14 cellular contexts compared by ENCODE assay signal in the genomic region with DNA sequence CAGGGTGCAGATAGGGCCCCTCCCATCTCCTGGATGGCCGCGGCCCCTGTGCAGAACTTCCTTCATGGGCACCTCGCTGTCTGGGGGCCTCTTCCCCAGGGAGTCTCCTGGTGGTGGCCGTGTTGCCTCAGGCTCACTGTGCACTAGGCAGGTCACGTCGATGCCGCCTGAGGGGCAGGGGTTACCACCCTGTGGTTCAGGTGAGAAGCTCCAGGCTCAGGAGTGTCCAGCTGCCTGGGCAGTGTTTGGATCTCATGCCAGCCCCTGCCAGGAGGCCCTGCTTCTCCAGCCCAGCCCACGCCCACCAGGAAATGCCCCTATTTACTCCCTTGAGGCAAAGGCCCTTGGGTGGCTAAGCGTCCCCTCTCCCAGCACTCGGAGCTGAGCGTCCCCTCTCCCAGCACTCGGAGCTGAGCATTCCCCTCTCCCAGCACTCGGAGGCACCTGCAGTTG. TPM values are rescaled to one million over a fixed set of nuclear protein-coding genes. Genes with fewer than 3 reads are reported as not detected.
DNase-seq lines count a peak whose midpoint lies in the region; ATAC-seq, FAIRE-seq and TF ChIP-seq lines count a peak whose summit lies in the region.
"Had no signal": no experiment of that assay in that cellular context is flagged by ENCODE, and none has a peak within 500 bp of the region (broad histone marks: within the 10 kb centered on the region; RNA-seq: fewer than 3 reads in every experiment).

No MANE protein-coding gene starts in this region.

- H3K4me2 ChIP-seq in Loucy (ENCODE audit: low read depth, low read length, poor library complexity, severe bottlenecking) (peak overlapping the region; percentile 100), endothelial cell of umbilical vein (ENCODE audit: insufficient read depth, low read length) (no peak overlapping the region)

- H3K4me3 ChIP-seq in Loucy (ENCODE audit: low read length, poor library complexity, severe bottlenecking) (peak overlapping the region; percentile 94), endothelial cell of umbilical vein (replicated peaks in 1 of 3; ENCODE audit: insufficient read depth in 1 of 3, low read depth in 1 of 3, low read length in 3 of 3) (no peak overlapping the region), rectal smooth muscle tissue (ENCODE audit: low read length) (peak overlapping the region; percentile 30), ascending aorta (no peak overlapping the region)
- H3K4me3 ChIP-seq: GM23248, testis had no signal

- H3K9me3 ChIP-seq in Loucy (ENCODE audit: insufficient read depth, low read depth, low read length), result no peaks in the 10 kb centered on the region
- no peaks in the 10 kb centered on the region for H3K9me3 ChIP-seq in endothelial cell of umbilical vein (replicated peaks; ENCODE audit: control insufficient read depth, insufficient read depth, low read length)
- H3K9me3 ChIP-seq in ascending aorta, result no peaks in the 10 kb centered on the region
- H3K9me3 ChIP-seq: testis had no signal

- peak overlapping the region; percentile 84 for H3K27ac Mint-ChIP-seq in activated CD4-positive, alpha-beta T cell treated with anti-CD3 and anti-CD28 coated beads, Interleukin-2, amount 10 ng/mL, durations not matched to agents 24 days and 14 days

- peaks cover 38% of the 10 kb centered on the region for H3K36me3 Mint-ChIP-seq in activated CD4-positive, alpha-beta T cell treated with anti-CD3 and anti-CD28 coated beads, Interleukin-2, amount 10 ng/mL, durations not matched to agents 24 days and 14 days (ENCODE audit: low read depth)

- no peak for TF ChIP-seq POLR2A in endothelial cell of umbilical vein (IDR thresholded peaks at IDR 0.05; ENCODE audit: low read depth, low read length)

- CTCF ChIA-PET in endothelial cell of umbilical vein (lab: Charles Lee), result interaction anchor here (0.7 to 1.6 kb wide), 8 partner anchors 9 to 221 kb away, joined by 3 to 9 read pairs (median 4); no protein-coding TSS in a partner anchor

- H3K9me2 ChIP-seq in Loucy (replicated peaks; ENCODE audit: low read depth, low read length), result no peaks in the 10 kb centered on the region

- H3K9ac ChIP-seq in Loucy (ENCODE audit: low read depth, low read length, poor library complexity, severe bottlenecking) (peak overlapping the region; percentile 91), endothelial cell of umbilical vein (replicated peaks; ENCODE audit: extremely low read depth, insufficient read depth, low read length) (no peak overlapping the region), rectal smooth muscle tissue (ENCODE audit: low read length) (no peak overlapping the region)
- H3K9ac ChIP-seq: GM23248, parathyroid adenoma had no signal

- no peaks in the 10 kb centered on the region for H3K9me3 Mint-ChIP-seq in activated CD4-positive, alpha-beta T cell treated with anti-CD3 and anti-CD28 coated beads, Interleukin-2, amount 10 ng/mL, durations not matched to agents 24 days and 14 days

- H3F3A ChIP-seq in Loucy (ENCODE audit: low read depth), result peaks cover 11% of the 10 kb centered on the region; the same call in 1 of the 2 replicates

- H3K79me2 ChIP-seq in Loucy (ENCODE audit: insufficient read depth, low read length) (peaks cover 52% of the 10 kb centered on the region), endothelial cell of umbilical vein (ENCODE audit: control insufficient read depth, insufficient read depth, low read length) (no peaks in the 10 kb centered on the region)
- H3K79me2 ChIP-seq: parathyroid adenoma had no signal

- H3K4me1 Mint-ChIP-seq in activated CD4-positive, alpha-beta T cell treated with anti-CD3 and anti-CD28 coated beads, Interleukin-2, amount 10 ng/mL, durations not matched to agents 24 days and 14 days, result peaks cover 65% of the 10 kb centered on the region

- no peaks in the 10 kb centered on the region for H3K27me3 ChIP-seq in Loucy (ENCODE audit: insufficient read depth, low read length, poor library complexity, severe bottlenecking)
- peaks cover 5 to 8% of the 10 kb centered on the region in 2 experiments for H3K27me3 ChIP-seq in endothelial cell of umbilical vein (ENCODE audit: control insufficient read depth in 2 of 2, insufficient read depth in 2 of 2, low read length in 2 of 2)
- H3K27me3 ChIP-seq in rectal smooth muscle tissue (ENCODE audit: control insufficient read depth, insufficient read depth, low read length), result peaks cover 11% of the 10 kb centered on the region
- no peaks in the 10 kb centered on the region for H3K27me3 ChIP-seq in ascending aorta
- H3K27me3 ChIP-seq: testis had no signal

- no peak overlapping the region for H2AFZ ChIP-seq in Loucy (ENCODE audit: low read length)
- peak overlapping the region; percentile 48 for H2AFZ ChIP-seq in endothelial cell of umbilical vein (ENCODE audit: low read depth, low read length)
- H2AFZ ChIP-seq: GM23248, parathyroid adenoma had no signal

- no TSS peak for BruUV-seq in endothelial cell of umbilical vein (replicated peaks; lab: Mats Ljungman, UMichigan)

- no peak for FAIRE-seq in endothelial cell of umbilical vein (lab: Jason Lieb, UNC)

- no peak for DNase-seq in activated CD4-positive, alpha-beta T cell treated with anti-CD3 and anti-CD28 coated beads, Interleukin-2, amount 10 ng/mL, durations not matched to agents 24 days and 14 days
- DNase-seq in activated CD4-positive, alpha-beta T cell treated with anti-CD3 and anti-CD28 coated beads, Interleukin-2, amount 50 U/mL, for 4 hours, result no peak
- no peak for DNase-seq in endothelial cell of umbilical vein (ENCODE audit: low read depth, low spot score)
- DNase-seq in ascending aorta (ENCODE audit: low spot score in 2 of 2), result no peak
- no peak for DNase-seq in NCI-H187 treated with DMSO at 0.1 percent for 48 hours (lab: John Stamatoyannopoulos, UW)
- DNase-seq: IMR-90, kidney glomerular epithelial cell, NCI-H2081, testis had no signal

- TF ChIP-seq CTCF in Loucy (conservative IDR thresholded peaks at IDR 0.05; ENCODE audit: low read length) (no peak), endothelial cell of umbilical vein (IDR thresholded peaks at IDR 0.05; ENCODE audit: extremely low read depth in 1 of 2, insufficient read depth in 1 of 2, low read depth in 1 of 2, low read length in 2 of 2) (no peak), ascending aorta (IDR thresholded peaks at IDR 0.05) (no peak)

- no peak overlapping the region for H3K27ac ChIP-seq in endothelial cell of umbilical vein (ENCODE audit: insufficient read depth, low read depth, low read length)
- H3K27ac ChIP-seq in rectal smooth muscle tissue (ENCODE audit: low read depth, low read length), result no peak overlapping the region
- no peak overlapping the region for H3K27ac ChIP-seq in ascending aorta
- H3K27ac ChIP-seq: GM23248, parathyroid adenoma, testis had no signal

- H3K36me3 ChIP-seq in Loucy (ENCODE audit: insufficient read depth, low read length), result no peaks in the 10 kb centered on the region
- no peaks in the 10 kb centered on the region for H3K36me3 ChIP-seq in endothelial cell of umbilical vein (ENCODE audit: control insufficient read depth in 2 of 2, extremely low read depth in 1 of 2, insufficient read depth in 2 of 2, low read length in 2 of 2)
- H3K36me3 ChIP-seq in rectal smooth muscle tissue (ENCODE audit: control insufficient read depth, insufficient read depth, low read length), result no peaks in the 10 kb centered on the region
- no peaks in the 10 kb centered on the region for H3K36me3 ChIP-seq in ascending aorta

- POLR2A ChIA-PET in endothelial cell of umbilical vein (lab: Charles Lee), result no interaction called here

- H3K27me3 Mint-ChIP-seq in activated CD4-positive, alpha-beta T cell treated with anti-CD3 and anti-CD28 coated beads, Interleukin-2, amount 10 ng/mL, durations not matched to agents 24 days and 14 days, result no peaks in the 10 kb centered on the region

- H3K4me3 Mint-ChIP-seq in activated CD4-positive, alpha-beta T cell treated with anti-CD3 and anti-CD28 coated beads, Interleukin-2, amount 10 ng/mL, durations not matched to agents 24 days and 14 days, result peak overlapping the region; percentile 94

- no peaks in the 10 kb centered on the region for H3K9me1 ChIP-seq in endothelial cell of umbilical vein (replicated peaks; ENCODE audit: control insufficient read depth, extremely low read depth, insufficient read depth, low read length)

- intact Hi-C loops in activated CD4-positive, alpha-beta T cell treated with anti-CD3 and anti-CD28 coated beads, Interleukin-2, amount 10 ng/mL, durations not matched to agents 24 days and 14 days (cut with micrococcal nuclease), result loop anchor here (1.0 kb wide), 1 partner anchor 9 kb away; no protein-coding TSS in a partner anchor
- intact Hi-C loops in endothelial cell of umbilical vein (cut with micrococcal nuclease), result no loop called here
- intact Hi-C loops in ascending aorta (cut with DNase I), result no loop called here

- ATAC-seq in GM21447 (IDR thresholded peaks at IDR 0.05; ENCODE audit: unreplicated experiment), result no peak

- dilution Hi-C loops in endothelial cell of umbilical vein (cut with MboI; ENCODE audit: extremely low pct_ligation_motif_present, low sequenced_read_pairs), result no loop called here

- H4K20me1 ChIP-seq in Loucy (ENCODE audit: insufficient read depth, low read length, poor library complexity, severe bottlenecking) (peaks cover 10% of the 10 kb centered on the region), endothelial cell of umbilical vein (replicated peaks; ENCODE audit: control insufficient read depth, extremely low read depth, insufficient read depth, low read length) (no peaks in the 10 kb centered on the region)

- peaks cover 53% of the 10 kb centered on the region for H3K4me1 ChIP-seq in Loucy (ENCODE audit: insufficient read depth, low read length, poor library complexity, severe bottlenecking)
- H3K4me1 ChIP-seq in endothelial cell of umbilical vein (ENCODE audit: control insufficient read depth, extremely low read depth, insufficient read depth, low read length), result peaks cover 22% of the 10 kb centered on the region
- no peaks in the 10 kb centered on the region for H3K4me1 ChIP-seq in rectal smooth muscle tissue (ENCODE audit: control insufficient read depth, insufficient read depth, low read length)
- no peaks in the 10 kb centered on the region for H3K4me1 ChIP-seq in ascending aorta
- H3K4me1 ChIP-seq: parathyroid adenoma, testis had no signal

RNA-seq across cellular contexts. Expression of a gene that starts 2.1 kb away (rescaled TPM):
- 265 and 266 TPM in 2 replicates for total RNA-seq in activated CD4-positive, alpha-beta T cell treated with anti-CD3 and anti-CD28 coated beads, Interleukin-2, amount 10 ng/mL, durations not matched to agents 24 days and 14 days
- total RNA-seq in endothelial cell of umbilical vein (0.65 and 0.91 TPM in 2 replicates), ascending aorta (65.5 TPM)
- polyA plus RNA-seq in endothelial cell of umbilical vein, result 0.39 and 0.59 TPM in 2 replicates
- 0.26 and 0.87 TPM in 2 replicates for polyA plus RNA-seq in endothelial cell of umbilical vein (2011; cell fraction: cytosol; rRNA removed)
- polyA plus RNA-seq in endothelial cell of umbilical vein (2011; cell fraction: nucleus; rRNA removed), result 0.30 and 0.48 TPM in 2 replicates
- 0.94 and 1.9 TPM in 2 replicates for polyA plus RNA-seq in endothelial cell of umbilical vein (2012)
- polyA minus RNA-seq in endothelial cell of umbilical vein, result 0.19 TPM in 1 of 2 replicates, not detected in the other
- 0.72 TPM for polyA minus RNA-seq in endothelial cell of umbilical vein (2011; cell fraction: cytosol; rRNA and poly(A)+ RNA removed)
- polyA minus RNA-seq in endothelial cell of umbilical vein (2011; cell fraction: nucleus; rRNA and poly(A)+ RNA removed), result 0.58 TPM in 1 of 2 replicates, not detected in the other
- total RNA-seq: IMR-90 had no signal

RNA-seq across cellular contexts. Expression of a gene that starts 21.2 kb away (rescaled TPM):
- 74.6 and 80.8 TPM in 2 replicates for total RNA-seq in activated CD4-positive, alpha-beta T cell treated with anti-CD3 and anti-CD28 coated beads, Interleukin-2, amount 10 ng/mL, durations not matched to agents 24 days and 14 days
- 46.4 and 50.6 TPM in 2 replicates for total RNA-seq in endothelial cell of umbilical vein
- polyA plus RNA-seq in endothelial cell of umbilical vein, result 27.0 and 27.7 TPM in 2 replicates
- 22.2 and 31.4 TPM in 2 replicates for polyA plus RNA-seq in endothelial cell of umbilical vein (2011; cell fraction: cytosol; rRNA removed)
- polyA plus RNA-seq in endothelial cell of umbilical vein (2011; cell fraction: nucleus; rRNA removed), result 12.9 and 19.4 TPM in 2 replicates
- 22.1 and 31.0 TPM in 2 replicates for polyA plus RNA-seq in endothelial cell of umbilical vein (2012)
- polyA minus RNA-seq in endothelial cell of umbilical vein, result 5.8 and 7.4 TPM in 2 replicates
- polyA minus RNA-seq in endothelial cell of umbilical vein (2011; cell fraction: cytosol; rRNA and poly(A)+ RNA removed), result 43.1 TPM
- polyA minus RNA-seq in endothelial cell of umbilical vein (2011; cell fraction: nucleus; rRNA and poly(A)+ RNA removed), result 2.3 and 5.7 TPM in 2 replicates
- total RNA-seq in ascending aorta, result 0.75 TPM

RNA-seq across cellular contexts. Expression of a gene that starts 45.1 kb away (rescaled TPM):
- total RNA-seq in activated CD4-positive, alpha-beta T cell treated with anti-CD3 and anti-CD28 coated beads, Interleukin-2, amount 10 ng/mL, durations not matched to agents 24 days and 14 days, result 44.2 and 46.5 TPM in 2 replicates
- 406 and 415 TPM in 2 replicates for total RNA-seq in endothelial cell of umbilical vein
- 313 and 342 TPM in 2 replicates for polyA plus RNA-seq in endothelial cell of umbilical vein
- polyA plus RNA-seq in endothelial cell of umbilical vein (2011; cell fraction: cytosol; rRNA removed), result 289 and 309 TPM in 2 replicates
- 194 and 204 TPM in 2 replicates for polyA plus RNA-seq in endothelial cell of umbilical vein (2011; cell fraction: nucleus; rRNA removed)
- 314 and 368 TPM in 2 replicates for polyA plus RNA-seq in endothelial cell of umbilical vein (2012)
- polyA minus RNA-seq in endothelial cell of umbilical vein, result 267 and 299 TPM in 2 replicates
- 103 TPM for polyA minus RNA-seq in endothelial cell of umbilical vein (2011; cell fraction: cytosol; rRNA and poly(A)+ RNA removed)
- 77.5 and 96.0 TPM in 2 replicates for polyA minus RNA-seq in endothelial cell of umbilical vein (2011; cell fraction: nucleus; rRNA and poly(A)+ RNA removed)
- total RNA-seq in ascending aorta, result 468 TPM

Comparison
In these comparisons a context has a peak if more than half of its experiments do, and no peak if none do; other contexts are left out.
1. H3K4me3 ChIP-seq: peak in Loucy (single experiment) and rectal smooth muscle tissue (single experiment); none in endothelial cell of umbilical vein (0 of 3) and ascending aorta (0 of 2).
2. RNA of a gene that starts 2.1 kb away (total RNA-seq): 265 to 266 TPM in activated CD4-positive, alpha-beta T cell treated with anti-CD3 and anti-CD28 coated beads, Interleukin-2, amount 10 ng/mL, durations not matched to agents 24 days and 14 days and 65.5 TPM in ascending aorta (single experiment); 0.65 to 0.91 TPM in endothelial cell of umbilical vein; every median in the first group is over 10 times any median in the second.
3. RNA of a gene that starts 21.2 kb away (total RNA-seq): 74.6 to 80.8 TPM in activated CD4-positive, alpha-beta T cell treated with anti-CD3 and anti-CD28 coated beads, Interleukin-2, amount 10 ng/mL, durations not matched to agents 24 days and 14 days and 46.4 to 50.6 TPM in endothelial cell of umbilical vein; 0.75 TPM in ascending aorta (single experiment); every median in the first group is over 10 times any median in the second.